In genomic region chr18:58042826-58043362, GRCh38 we compare ENCODE assay signal across 8 cellular contexts.
DNase-seq lines count a peak whose midpoint lies in the region; ATAC-seq and TF ChIP-seq lines count a peak whose summit lies in the region.

No MANE protein-coding gene starts in this region.

- no peaks in the 10 kb centered on the region for H3K9me3 ChIP-seq in SK-N-MC (ENCODE audit: low read depth, low read length)

- DNase-seq in SK-N-MC (ENCODE audit: low read depth, low spot score), result no peak
- no peak for DNase-seq in fibroblast of mammary gland (ENCODE audit: low read depth)
- DNase-seq in skeletal muscle cell (ENCODE audit: low read depth), result no peak
- DNase-seq in COLO668 (lab: John Stamatoyannopoulos, UW; ENCODE audit: unreplicated experiment), result no peak
- no peak for DNase-seq in AG20443 (ENCODE audit: low spot score)
- DNase-seq in middle frontal gyrus (ENCODE audit: extremely low spot score, low spot score), result no peak

- H3K4me3 ChIP-seq in GM12875 (ENCODE audit: low read depth, low read length) (peak overlapping the region; percentile 89), SK-N-MC (peak overlapping the region; percentile 86), fibroblast of mammary gland (ENCODE audit: control insufficient read depth, low read depth, low read length) (peak overlapping the region; percentile 64), skeletal muscle cell (ENCODE audit: low read depth, low read length) (peak overlapping the region; percentile 79)

- no peak for TF ChIP-seq CTCF in GM12875 (IDR thresholded peaks at IDR 0.05; ENCODE audit: borderline replicate concordance, insufficient read depth, low read depth, low read length)
- TF ChIP-seq CTCF in fibroblast of mammary gland (conservative IDR thresholded peaks at IDR 0.05; ENCODE audit: control insufficient read depth, insufficient read depth, low read depth, low read length), result no peak

- no peaks in the 10 kb centered on the region for H3K36me3 ChIP-seq in SK-N-MC (ENCODE audit: insufficient read depth, low read length)

- no peak overlapping the region for H3K27ac ChIP-seq in SK-N-MC

- no peak for ATAC-seq in HG02759 (IDR thresholded peaks at IDR 0.05; ENCODE audit: unreplicated experiment)

- H3K9ac ChIP-seq in SK-N-MC (ENCODE audit: insufficient read length), result peak overlapping the region; percentile 37
